In the genomic region with DNA sequence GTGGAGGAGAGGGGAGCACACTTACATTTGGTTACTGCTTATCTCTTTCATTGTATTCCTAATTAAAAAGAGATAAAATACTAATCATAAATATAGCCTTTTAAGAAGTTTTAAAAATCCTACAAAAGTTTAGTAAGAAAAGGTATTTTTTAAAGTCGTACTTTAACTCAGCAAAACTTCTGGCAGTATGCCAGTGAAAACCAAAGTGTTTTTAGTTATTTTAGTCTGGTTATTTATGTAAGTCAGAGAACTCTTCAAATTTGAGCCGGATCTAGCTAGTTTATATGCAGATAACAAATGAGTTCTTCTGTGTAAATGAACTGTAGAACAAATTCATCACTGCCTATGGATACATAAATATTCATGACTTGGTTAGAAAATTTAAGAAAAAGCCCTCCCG, we compare ENCODE assay signal across 12 cellular contexts. TPM values are rescaled to one million over a fixed set of nuclear protein-coding genes. Genes with fewer than 3 reads are reported as not detected.
DNase-seq lines count a peak whose midpoint lies in the region; ATAC-seq, FAIRE-seq and TF ChIP-seq lines count a peak whose summit lies in the region.
"Had no signal": no experiment of that assay in that cellular context is flagged by ENCODE, and none has a peak within 500 bp of the region (broad histone marks: within the 10 kb centered on the region; RNA-seq: fewer than 3 reads in every experiment).

No MANE protein-coding gene starts in this region.

- H3K27me3 Mint-ChIP-seq in natural killer cell (ENCODE audit: low read depth in 2 of 2), result no peaks in the 10 kb centered on the region

- H2AFZ ChIP-seq in Karpas-422 (ENCODE audit: low read length), result peak overlapping the region; percentile 64

- H3K9ac ChIP-seq in Karpas-422 (ENCODE audit: low read length), result 0 out of 2 replicates have a peak overlapping the region, but pooled peaks have one; percentile 10

- H3K4me3 Mint-ChIP-seq in natural killer cell, result no peak overlapping the region

- no peak overlapping the region for H3K4me3 ChIP-seq in Karpas-422 (ENCODE audit: low read length)
- H3K4me3 ChIP-seq: breast epithelium, prostate gland had no signal

- no peak for TF ChIP-seq CTCF in natural killer cell (IDR thresholded peaks at IDR 0.05)

- peak overlapping the region; percentile 51 for H3K27ac ChIP-seq in Karpas-422 (ENCODE audit: low read length)
- H3K27ac ChIP-seq: breast epithelium, prostate gland, WERI-Rb-1 had no signal

- DNase-seq in Karpas-422, result peak; percentile 53
- DNase-seq in medulla oblongata (ENCODE audit: extremely low spot score), result peak; percentile 17
- no peak for DNase-seq in kidney glomerular epithelial cell (lab: John Stamatoyannopoulos, UW)
- no peak for DNase-seq in GM12891 (ENCODE audit: insufficient read length, low spot score)
- no peak for DNase-seq in NCI-H510A treated with DMSO at 0.1 percent for 48 hours (lab: John Stamatoyannopoulos, UW)
- DNase-seq in natural killer cell, result no peak
- DNase-seq: WERI-Rb-1 had no signal

- no peaks in the 10 kb centered on the region for H4K20me1 ChIP-seq in Karpas-422 (ENCODE audit: insufficient read depth, low read depth, low read length)

- 0 out of 2 replicates have a peak, but pooled peaks cover 6% of the 10 kb centered on the region for H3K79me2 ChIP-seq in Karpas-422 (ENCODE audit: low read length)

- peaks cover 39% of the 10 kb centered on the region for H3K4me1 ChIP-seq in Karpas-422 (ENCODE audit: low read length)
- H3K4me1 ChIP-seq: breast epithelium, prostate gland had no signal

- peak overlapping the region; percentile 45 for H3K4me2 ChIP-seq in Karpas-422 (ENCODE audit: low read depth, low read length, poor library complexity, severe bottlenecking)

- H3K36me3 Mint-ChIP-seq in natural killer cell, result no peaks in the 10 kb centered on the region

- H3K4me1 Mint-ChIP-seq in natural killer cell, result peaks cover 0 to 5% of the 10 kb centered on the region in 2 donors

- TF ChIP-seq POLR2A in GM18505 (IDR thresholded peaks at IDR 0.05; ENCODE audit: borderline replicate concordance, extremely low read depth, insufficient read depth, insufficient read length), result no peak
- no peak for TF ChIP-seq POLR2A in GM12891 (IDR thresholded peaks at IDR 0.05; ENCODE audit: low read depth, low read length)

- intact Hi-C loops in natural killer cell (cut with micrococcal nuclease), result no loop called here

- peaks cover 6% of the 10 kb centered on the region; the same call in 1 of the 2 replicates for H3K36me3 ChIP-seq in Karpas-422 (ENCODE audit: insufficient read depth, low read length)
- H3K36me3 ChIP-seq: breast epithelium, prostate gland had no signal

- ATAC-seq in GM18505 (IDR thresholded peaks at IDR 0.05; ENCODE audit: unreplicated experiment) (peak; percentile 23), GM21529 (IDR thresholded peaks at IDR 0.05; ENCODE audit: unreplicated experiment) (peak; percentile 24), natural killer cell (no peak)

- H3K9me3 ChIP-seq in Karpas-422 (ENCODE audit: low read length), result no peaks in the 10 kb centered on the region
- H3K9me3 ChIP-seq: breast epithelium, prostate gland had no signal

- no peaks in the 10 kb centered on the region for H3K9me2 ChIP-seq in Karpas-422 (replicated peaks; ENCODE audit: insufficient read depth, low read length)

- no peak overlapping the region for H3K27ac Mint-ChIP-seq in natural killer cell

- FAIRE-seq in GM12891 (lab: Jason Lieb, UNC), result no peak

- no peaks in the 10 kb centered on the region for H3K9me3 Mint-ChIP-seq in natural killer cell

- no peaks in the 10 kb centered on the region for H3K27me3 ChIP-seq in Karpas-422 (ENCODE audit: low read length)
- H3K27me3 ChIP-seq: breast epithelium had no signal

TF ChIP-seq in GM12891, 5 proteins besides CTCF, POLR2A, EP300 and RAD21:
- no peak for TF ChIP-seq POLR2AphosphoS5 (IDR thresholded peaks at IDR 0.05; ENCODE audit: low read depth, low read length)

RNA-seq across cellular contexts. Expression of a gene that starts 36.5 kb away (rescaled TPM):
- 0.52 and 0.54 TPM in 2 replicates for total RNA-seq in Karpas-422 (2014; rRNA removed; shearing (Covaris generic); ENCODE audit: low replicate concordance)
- polyA plus RNA-seq in GM12891 (2012; ENCODE audit: low read depth, missing spikeins), result 0.50 TPM
- under 1 TPM; 0.52 to 0.66 (median 0.55) TPM for total RNA-seq in natural killer cell
- total RNA-seq: H4 had no signal

Comparison
In these comparisons a context has a peak if more than half of its experiments do, and no peak if none do; other contexts are left out.
1. ATAC-seq: peak in GM18505 (single experiment) and GM21529 (single experiment); none in natural killer cell (0 of 3).
2. DNase-seq: peak in Karpas-422 (single experiment) and medulla oblongata (single experiment); none in kidney glomerular epithelial cell (single experiment), GM12891 (single experiment), NCI-H510A treated with DMSO at 0.1 percent for 48 hours (single experiment) and natural killer cell (single experiment).